In the genomic region with DNA sequence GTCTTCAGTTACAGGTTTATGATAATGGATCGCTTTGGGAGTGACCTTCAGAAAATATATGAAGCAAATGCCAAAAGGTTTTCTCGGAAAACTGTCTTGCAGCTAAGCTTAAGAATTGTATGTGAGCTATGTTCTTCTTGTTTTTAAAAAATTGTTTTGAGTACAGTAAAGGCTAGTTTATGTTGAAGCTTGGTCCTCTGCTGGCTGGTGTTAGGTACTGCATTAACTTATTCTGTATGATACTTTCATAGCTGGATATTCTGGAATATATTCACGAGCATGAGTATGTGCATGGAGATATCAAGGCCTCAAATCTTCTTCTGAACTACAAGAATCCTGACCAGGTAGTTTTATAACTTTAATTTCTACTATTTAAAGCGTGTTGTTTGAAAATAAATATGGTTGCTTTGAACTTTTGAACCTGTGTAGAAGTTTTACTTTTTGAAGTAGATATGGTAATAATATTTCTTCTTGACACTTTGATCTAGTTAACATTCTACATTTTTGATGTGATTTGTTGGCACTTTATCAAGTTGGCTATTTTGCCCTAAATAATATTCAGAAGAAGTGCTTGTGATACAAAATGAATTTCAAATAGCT, we compare ENCODE assay signal across 8 cellular contexts. TPM values are rescaled to one million over a fixed set of nuclear protein-coding genes. Genes with fewer than 3 reads are reported as not detected.
DNase-seq lines count a peak whose midpoint lies in the region; ATAC-seq, FAIRE-seq and TF ChIP-seq lines count a peak whose summit lies in the region.

No MANE protein-coding gene starts in this region.

- H3K79me1 ChIP-seq in H1 (ENCODE audit: low read depth, low read length), result no peaks in the 10 kb centered on the region

- H3K4ac ChIP-seq in H1 (replicated peaks; ENCODE audit: insufficient read length, low read depth, low read length), result no peak overlapping the region

- H3K36me3 ChIP-seq in GM06990 (ENCODE audit: control insufficient read depth, insufficient read depth, low read length) (peaks cover 3% of the 10 kb centered on the region), H1 (ENCODE audit: control insufficient read depth in 2 of 4, insufficient read depth in 4 of 4, low read length in 3 of 4) (peaks cover 5 to 32% (median 19%) of the 10 kb centered on the region in 4 experiments; a peak in 7 of 8 replicates)

- no peak for FAIRE-seq in H1 (lab: Jason Lieb, UNC)

- no peak overlapping the region for H2AK5ac ChIP-seq in H1 (ENCODE audit: low read depth, low read length)

- DNase-seq in AG08395 (ENCODE audit: low spot score) (peak; percentile 39), GM06990 (ENCODE audit: extremely low read depth, insufficient read length) (no peak), OCI-M1 (lab: John Stamatoyannopoulos, UW) (peak; percentile 58), H1 (ENCODE audit: low read depth in 1 of 2, low spot score in 2 of 2) (no peak), non-pigmented ciliary epithelial cell (ENCODE audit: low read depth) (peak; percentile 15), NCI-H128 (lab: John Stamatoyannopoulos, UW; ENCODE audit: unreplicated experiment) (no peak)

- no peak overlapping the region for H2AFZ ChIP-seq in H1 (ENCODE audit: low read length)

- H2BK120ac ChIP-seq in H1 (replicated peaks; ENCODE audit: low read depth, low read length), result no peak overlapping the region

- no peak overlapping the region for H3K27ac ChIP-seq in H1 (ENCODE audit: low read depth, low read length)

- no peak for TF ChIP-seq EP300 in H1 (IDR thresholded peaks at IDR 0.05; ENCODE audit: borderline replicate concordance in 1 of 2, low read depth in 2 of 2, low read length in 2 of 2)

- H3K9ac ChIP-seq in H1 (replicated peaks in 1 of 4; ENCODE audit: extremely low read depth in 1 of 4, low read depth in 3 of 4, low read length in 3 of 4), result no peak overlapping the region

- POLR2A ChIA-PET in H1 (lab: Charles Lee; ENCODE audit: partially characterized antibody), result no interaction called here

- peak; percentile 25 to 28; a peak in 3 of 4 replicates for TF ChIP-seq RAD21 in H1 (IDR thresholded peaks at IDR 0.05 in 1 of 2, conservative IDR thresholded peaks at IDR 0.05 in 1 of 2; ENCODE audit: low read depth in 2 of 2, low read length in 2 of 2)

- H3K4me1 ChIP-seq in H1 (replicated peaks in 1 of 4; ENCODE audit: control insufficient read depth in 3 of 4, insufficient read depth in 4 of 4, low read length in 3 of 4), result no peaks in the 10 kb centered on the region

- H2BK15ac ChIP-seq in H1 (ENCODE audit: low read length), result no peak overlapping the region

- 84% methylated on average over 4 of the region's 4 CpGs; no CpG with 5 or more reads in 1 of the 2 experiments for WGBS in H1 (ENCODE audit: extremely low coverage in 1 of 2, insufficient coverage in 1 of 2, insufficient read length in 1 of 2, insufficient replicate concordance in 2 of 2, low coverage in 1 of 2, low lambda C conversion rate in 2 of 2, missing lambda C conversion rate in 1 of 2), 2 experiments

- CTCF ChIA-PET in H1 (lab: Charles Lee; ENCODE audit: partially characterized antibody), result interaction anchor here (0.7 to 3.2 kb wide), 48 partner anchors 9 to 471 kb away, joined by 3 to 23 read pairs (median 4); no protein-coding TSS in a partner anchor

- H3K79me2 ChIP-seq in H1 (ENCODE audit: control insufficient read depth in 1 of 2, insufficient read depth in 2 of 2, low read length in 2 of 2), result no peaks in the 10 kb centered on the region

- H3K14ac ChIP-seq in H1 (ENCODE audit: insufficient read length), result no peak overlapping the region

- H3K9me3 ChIP-seq in H1 (ENCODE audit: insufficient read depth in 2 of 2, low read depth in 1 of 2, low read length in 1 of 2), result no peaks in the 10 kb centered on the region

- no peak overlapping the region for H4K5ac ChIP-seq in H1 (ENCODE audit: insufficient read length, low read depth, low read length)

- no peak overlapping the region for H2BK12ac ChIP-seq in H1 (ENCODE audit: low read depth, low read length)

- H4K20me1 ChIP-seq in H1 (replicated peaks in 1 of 2; ENCODE audit: control insufficient read depth in 1 of 2, insufficient read depth in 2 of 2, low read length in 2 of 2), result peaks cover 0 to 3% of the 10 kb centered on the region in 2 experiments

- H4K8ac ChIP-seq in H1 (ENCODE audit: extremely low read depth, insufficient read depth, low read length), result no peak overlapping the region

- H2BK5ac ChIP-seq in H1 (ENCODE audit: low read depth, low read length), result no peak overlapping the region

- H3K56ac ChIP-seq in H1 (replicated peaks; ENCODE audit: insufficient read length, low read depth, low read length), result no peak overlapping the region

- no peak for TF ChIP-seq POLR2A in H1 (IDR thresholded peaks at IDR 0.05; ENCODE audit: control extremely low read depth in 1 of 2, low read depth in 2 of 2, low read length in 2 of 2)

- H3K23me2 ChIP-seq in H1 (ENCODE audit: low read depth, low read length), result no peaks in the 10 kb centered on the region

- H4K91ac ChIP-seq in H1 (replicated peaks; ENCODE audit: insufficient read length, low read length), result no peak overlapping the region

- no peak overlapping the region for H3K23ac ChIP-seq in H1 (ENCODE audit: insufficient read length)

- ATAC-seq in HG03280 (IDR thresholded peaks at IDR 0.05; ENCODE audit: unreplicated experiment), result peak; percentile 65
- ATAC-seq in HG02981 (IDR thresholded peaks at IDR 0.05; ENCODE audit: unreplicated experiment), result no peak

- H3K27me3 ChIP-seq in GM06990 (replicated peaks; ENCODE audit: control insufficient read depth, insufficient read depth, low read length) (no peaks in the 10 kb centered on the region), H1 (replicated peaks in 1 of 4; ENCODE audit: control insufficient read depth in 3 of 4, extremely low read depth in 1 of 4, insufficient read depth in 3 of 4, low read length in 3 of 4) (no peaks in the 10 kb centered on the region)

- H3K18ac ChIP-seq in H1 (ENCODE audit: extremely low read depth, low read length), result no peak overlapping the region

- peak; percentile 74 for TF ChIP-seq CTCF in GM06990 (IDR thresholded peaks at IDR 0.05; ENCODE audit: insufficient read depth, low read length, poor library complexity, severe bottlenecking)
- peak in 1 of 3 experiments; percentile 61; a peak in 2 of 4 replicates for TF ChIP-seq CTCF in H1 (IDR thresholded peaks at IDR 0.05; ENCODE audit: control extremely low read depth in 1 of 3, insufficient read depth in 1 of 3, low read depth in 1 of 3, low read length in 3 of 3)

- no peak overlapping the region for H2BK20ac ChIP-seq in H1 (ENCODE audit: low read length)

- H3K4me3 ChIP-seq in GM06990 (replicated peaks; ENCODE audit: low read depth, low read length), result no peak overlapping the region
- no peak overlapping the region for H3K4me3 ChIP-seq in H1 (ENCODE audit: extremely low read depth in 1 of 4, insufficient read depth in 2 of 4, low read depth in 3 of 4, low read length in 4 of 4)

- H3K4me2 ChIP-seq in H1 (ENCODE audit: insufficient read depth in 1 of 2, low read depth in 2 of 2, low read length in 2 of 2), result no peak overlapping the region

TF ChIP-seq in H1, 55 proteins besides CTCF, POLR2A, EP300 and RAD21:
- no peak for TF ChIP-seq USF2 (IDR thresholded peaks at IDR 0.05; ENCODE audit: low read length)
- TF ChIP-seq TAF7 (optimal IDR thresholded peaks at IDR 0.05; ENCODE audit: borderline replicate concordance, low read depth, low read length), result no peak
- no peak for TF ChIP-seq SAP30 (IDR thresholded peaks at IDR 0.05; ENCODE audit: insufficient read depth, insufficient replicate concordance, low read length)
- no peak for TF ChIP-seq BACH1 (IDR thresholded peaks at IDR 0.05; ENCODE audit: low read length)
- TF ChIP-seq BRCA1 (IDR thresholded peaks at IDR 0.05; ENCODE audit: low read depth, low read length), result no peak
- TF ChIP-seq BCL11A (IDR thresholded peaks at IDR 0.05; ENCODE audit: low read depth in 2 of 2, low read length in 2 of 2), result no peak
- TF ChIP-seq TEAD4 (IDR thresholded peaks at IDR 0.05; ENCODE audit: low read depth, low read length), result no peak
- no peak for TF ChIP-seq RNF2 (IDR thresholded peaks at IDR 0.05; ENCODE audit: borderline replicate concordance, low read depth, low read length, missing control alignments, poor library complexity, severe bottlenecking)
- no peak for TF ChIP-seq SRF (IDR thresholded peaks at IDR 0.05; ENCODE audit: low read depth, low read length)
- TF ChIP-seq EGR1 (IDR thresholded peaks at IDR 0.05; ENCODE audit: borderline replicate concordance, low read depth, low read length), result no peak
- no peak for TF ChIP-seq FOSL1 (IDR thresholded peaks at IDR 0.05; ENCODE audit: insufficient read depth, low read depth, low read length)
- TF ChIP-seq KDM5A (IDR thresholded peaks at IDR 0.05; ENCODE audit: low read length), result no peak
- TF ChIP-seq RFX5 (IDR thresholded peaks at IDR 0.05; ENCODE audit: borderline replicate concordance, low read depth, low read length), result no peak
- TF ChIP-seq YY1 (IDR thresholded peaks at IDR 0.05; ENCODE audit: low read depth, low read length), result no peak
- no peak for TF ChIP-seq MAFK (IDR thresholded peaks at IDR 0.05; ENCODE audit: low read depth, low read length)
- no peak for TF ChIP-seq EZH2 (IDR thresholded peaks at IDR 0.05; ENCODE audit: low read depth, low read length, severe bottlenecking)
- no peak for TF ChIP-seq CEBPB (IDR thresholded peaks at IDR 0.05; ENCODE audit: low read depth, low read length)
- no peak for TF ChIP-seq JUND (IDR thresholded peaks at IDR 0.05; ENCODE audit: low read length)
- TF ChIP-seq KDM4A (IDR thresholded peaks at IDR 0.05; ENCODE audit: low read depth, low read length, severe bottlenecking), result no peak

RNA-seq across cellular contexts. Expression of gene VRK1, which starts 55.7 kb away (rescaled TPM):
- total RNA-seq in H1 (2021; fragmentation: NEBNext Ultra II Directional; extraction: Animal tissue kit (Norgen Biotek cat#: 25700)), result 62.4 and 64.8 TPM in 2 replicates
- polyA plus RNA-seq in H1 (2011; rRNA removed), result 10.8 and 24.2 TPM in 2 replicates
- 42.6 TPM for polyA plus RNA-seq in H1 (2011; cell fraction: cytosol; rRNA removed)
- polyA plus RNA-seq in H1 (2011; cell fraction: nucleus; rRNA removed), result 7.7 TPM
- 43.1 to 69.0 TPM (median 49.7 TPM) in 4 replicates for polyA plus RNA-seq in H1 (2012, experiment 1 of 2)
- 5.9 TPM for polyA plus RNA-seq in H1 (2012, experiment 2 of 2)
- polyA plus RNA-seq in H1 (2013, experiment 1 of 2), result 65.2 TPM
- 61.3 TPM for polyA plus RNA-seq in H1 (2013, experiment 2 of 2)
- 33.6 and 36.8 TPM in 2 replicates for polyA minus RNA-seq in H1 (2011; rRNA and poly(A)+ RNA removed)
- polyA minus RNA-seq in H1 (2011; cell fraction: cytosol; rRNA and poly(A)+ RNA removed), result 22.2 TPM
- 94.6 TPM for polyA minus RNA-seq in H1 (2011; cell fraction: nucleus; rRNA and poly(A)+ RNA removed)

Comparison
In these comparisons a context has a peak if more than half of its experiments do, and no peak if none do; other contexts are left out.
1. DNase-seq: peak in AG08395 (single experiment), OCI-M1 (single experiment) and non-pigmented ciliary epithelial cell (single experiment); none in GM06990 (single experiment), H1 (0 of 2) and NCI-H128 (single experiment).